In genomic region chr22:31489632-31490495, GRCh38 we compare ENCODE assay signal across 1 cellular context.
TF ChIP-seq lines count a peak whose summit lies in the region.

TSS of gene EIF4ENIF1 (minus strand) at chr22:31489842. CDS start at chr22:31488718, 1,124 bp downstream.

TF ChIP-seq in HepG2, 621 proteins besides CTCF, POLR2A, EP300 and RAD21 (continued from another document and continues in another):
- TF ChIP-seq, protein P1, sequence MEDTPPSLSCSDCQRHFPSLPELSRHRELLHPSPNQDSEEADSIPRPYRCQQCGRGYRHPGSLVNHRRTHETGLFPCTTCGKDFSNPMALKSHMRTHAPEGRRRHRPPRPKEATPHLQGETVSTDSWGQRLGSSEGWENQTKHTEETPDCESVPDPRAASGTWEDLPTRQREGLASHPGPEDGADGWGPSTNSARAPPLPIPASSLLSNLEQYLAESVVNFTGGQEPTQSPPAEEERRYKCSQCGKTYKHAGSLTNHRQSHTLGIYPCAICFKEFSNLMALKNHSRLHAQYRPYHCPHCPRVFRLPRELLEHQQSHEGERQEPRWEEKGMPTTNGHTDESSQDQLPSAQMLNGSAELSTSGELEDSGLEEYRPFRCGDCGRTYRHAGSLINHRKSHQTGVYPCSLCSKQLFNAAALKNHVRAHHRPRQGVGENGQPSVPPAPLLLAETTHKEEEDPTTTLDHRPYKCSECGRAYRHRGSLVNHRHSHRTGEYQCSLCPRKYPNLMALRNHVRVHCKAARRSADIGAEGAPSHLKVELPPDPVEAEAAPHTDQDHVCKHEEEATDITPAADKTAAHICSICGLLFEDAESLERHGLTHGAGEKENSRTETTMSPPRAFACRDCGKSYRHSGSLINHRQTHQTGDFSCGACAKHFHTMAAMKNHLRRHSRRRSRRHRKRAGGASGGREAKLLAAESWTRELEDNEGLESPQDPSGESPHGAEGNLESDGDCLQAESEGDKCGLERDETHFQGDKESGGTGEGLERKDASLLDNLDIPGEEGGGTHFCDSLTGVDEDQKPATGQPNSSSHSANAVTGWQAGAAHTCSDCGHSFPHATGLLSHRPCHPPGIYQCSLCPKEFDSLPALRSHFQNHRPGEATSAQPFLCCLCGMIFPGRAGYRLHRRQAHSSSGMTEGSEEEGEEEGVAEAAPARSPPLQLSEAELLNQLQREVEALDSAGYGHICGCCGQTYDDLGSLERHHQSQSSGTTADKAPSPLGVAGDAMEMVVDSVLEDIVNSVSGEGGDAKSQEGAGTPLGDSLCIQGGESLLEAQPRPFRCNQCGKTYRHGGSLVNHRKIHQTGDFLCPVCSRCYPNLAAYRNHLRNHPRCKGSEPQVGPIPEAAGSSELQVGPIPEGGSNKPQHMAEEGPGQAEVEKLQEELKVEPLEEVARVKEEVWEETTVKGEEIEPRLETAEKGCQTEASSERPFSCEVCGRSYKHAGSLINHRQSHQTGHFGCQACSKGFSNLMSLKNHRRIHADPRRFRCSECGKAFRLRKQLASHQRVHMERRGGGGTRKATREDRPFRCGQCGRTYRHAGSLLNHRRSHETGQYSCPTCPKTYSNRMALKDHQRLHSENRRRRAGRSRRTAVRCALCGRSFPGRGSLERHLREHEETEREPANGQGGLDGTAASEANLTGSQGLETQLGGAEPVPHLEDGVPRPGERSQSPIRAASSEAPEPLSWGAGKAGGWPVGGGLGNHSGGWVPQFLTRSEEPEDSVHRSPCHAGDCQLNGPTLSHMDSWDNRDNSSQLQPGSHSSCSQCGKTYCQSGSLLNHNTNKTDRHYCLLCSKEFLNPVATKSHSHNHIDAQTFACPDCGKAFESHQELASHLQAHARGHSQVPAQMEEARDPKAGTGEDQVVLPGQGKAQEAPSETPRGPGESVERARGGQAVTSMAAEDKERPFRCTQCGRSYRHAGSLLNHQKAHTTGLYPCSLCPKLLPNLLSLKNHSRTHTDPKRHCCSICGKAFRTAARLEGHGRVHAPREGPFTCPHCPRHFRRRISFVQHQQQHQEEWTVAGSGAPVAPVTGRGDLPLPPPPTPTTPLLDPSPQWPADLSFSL (CRISPR knock-in tag; IDR thresholded peaks at IDR 0.05) = no peak
- TF ChIP-seq XBP1 (CRISPR knock-in tag; IDR thresholded peaks at IDR 0.05) (no peak), PHF8 (CRISPR knock-in tag; IDR thresholded peaks at IDR 0.05) (peak; percentile 67), KAT8 (CRISPR knock-in tag; IDR thresholded peaks at IDR 0.05) (peak; percentile 62; the same call in 1 of the 2 replicates), TEAD3 (CRISPR knock-in tag; optimal IDR thresholded peaks at IDR 0.05; ENCODE audit: borderline replicate concordance) (no peak), AHR (CRISPR knock-in tag; IDR thresholded peaks at IDR 0.05) (no peak), ZNF614 (CRISPR knock-in tag; IDR thresholded peaks at IDR 0.05; ENCODE audit: borderline replicate concordance) (0 out of 2 replicates have a peak, but pooled peaks have one; percentile 7), JUN (CRISPR knock-in tag; IDR thresholded peaks at IDR 0.05) (peak; percentile 43; the same call in 1 of the 2 replicates), ZNF737 (CRISPR knock-in tag; IDR thresholded peaks at IDR 0.05; ENCODE audit: borderline replicate concordance) (no peak), ZMYM3 (CRISPR knock-in tag; IDR thresholded peaks at IDR 0.05) (no peak; the same call in 1 of the 2 replicates), ISL2 (CRISPR knock-in tag; IDR thresholded peaks at IDR 0.05) (no peak; the same call in 1 of the 2 replicates), WIZ (CRISPR knock-in tag; IDR thresholded peaks at IDR 0.05) (no peak), ZNF354B (CRISPR knock-in tag; IDR thresholded peaks at IDR 0.05) (no peak), MIXL1 (CRISPR knock-in tag; IDR thresholded peaks at IDR 0.05) (no peak), TOPORS (CRISPR knock-in tag; IDR thresholded peaks at IDR 0.05) (peak; percentile 25; the same call in 1 of the 2 replicates), NFKB2 (CRISPR knock-in tag; IDR thresholded peaks at IDR 0.05; ENCODE audit: borderline replicate concordance) (no peak), ZNF337 (CRISPR knock-in tag; IDR thresholded peaks at IDR 0.05; ENCODE audit: borderline replicate concordance, low read depth) (peak; percentile 73; the same call in 1 of the 2 replicates), YEATS2 (CRISPR knock-in tag; IDR thresholded peaks at IDR 0.05; ENCODE audit: borderline replicate concordance) (no peak), MTA1 (CRISPR knock-in tag; IDR thresholded peaks at IDR 0.05; ENCODE audit: borderline replicate concordance) (peak; percentile 94), ETV6 (CRISPR knock-in tag; conservative IDR thresholded peaks at IDR 0.05) (0 out of 2 replicates have a peak, but pooled peaks have one; percentile 35), GATAD1 (CRISPR knock-in tag; IDR thresholded peaks at IDR 0.05) (peak; percentile 76), ZGPAT (CRISPR knock-in tag; IDR thresholded peaks at IDR 0.05) (peak; percentile 89; the same call in 1 of the 2 replicates), ZBTB10 (CRISPR knock-in tag; IDR thresholded peaks at IDR 0.05; ENCODE audit: borderline replicate concordance) (no peak), ATRX (CRISPR knock-in tag; IDR thresholded peaks at IDR 0.05; ENCODE audit: borderline replicate concordance) (no peak), PCBP1 (IDR thresholded peaks at IDR 0.05; ENCODE audit: borderline replicate concordance, low read depth, low read length) (no peak)
- TF ChIP-seq, protein P2, sequence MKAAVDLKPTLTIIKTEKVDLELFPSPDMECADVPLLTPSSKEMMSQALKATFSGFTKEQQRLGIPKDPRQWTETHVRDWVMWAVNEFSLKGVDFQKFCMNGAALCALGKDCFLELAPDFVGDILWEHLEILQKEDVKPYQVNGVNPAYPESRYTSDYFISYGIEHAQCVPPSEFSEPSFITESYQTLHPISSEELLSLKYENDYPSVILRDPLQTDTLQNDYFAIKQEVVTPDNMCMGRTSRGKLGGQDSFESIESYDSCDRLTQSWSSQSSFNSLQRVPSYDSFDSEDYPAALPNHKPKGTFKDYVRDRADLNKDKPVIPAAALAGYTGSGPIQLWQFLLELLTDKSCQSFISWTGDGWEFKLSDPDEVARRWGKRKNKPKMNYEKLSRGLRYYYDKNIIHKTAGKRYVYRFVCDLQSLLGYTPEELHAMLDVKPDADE (CRISPR knock-in tag; IDR thresholded peaks at IDR 0.05) = no peak
- TF ChIP-seq, protein P3, sequence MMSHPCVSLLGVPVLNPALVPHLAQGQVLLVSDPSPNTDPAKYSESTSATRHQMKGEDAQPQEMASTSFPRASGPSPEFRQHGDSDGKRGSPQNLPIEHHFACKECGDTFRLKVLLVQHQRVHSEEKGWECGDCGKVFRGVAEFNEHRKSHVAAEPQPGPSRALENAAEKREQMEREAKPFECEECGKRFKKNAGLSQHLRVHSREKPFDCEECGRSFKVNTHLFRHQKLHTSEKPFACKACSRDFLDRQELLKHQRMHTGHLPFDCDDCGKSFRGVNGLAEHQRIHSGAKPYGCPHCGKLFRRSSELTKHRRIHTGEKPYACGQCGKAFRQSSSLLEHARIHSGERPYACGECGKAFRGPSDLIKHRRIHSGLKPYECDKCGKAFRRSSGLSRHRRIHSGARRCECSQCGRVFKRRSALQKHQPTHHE (CRISPR knock-in tag; IDR thresholded peaks at IDR 0.05; ENCODE audit: borderline replicate concordance) = no peak
- TF ChIP-seq, protein P4, sequence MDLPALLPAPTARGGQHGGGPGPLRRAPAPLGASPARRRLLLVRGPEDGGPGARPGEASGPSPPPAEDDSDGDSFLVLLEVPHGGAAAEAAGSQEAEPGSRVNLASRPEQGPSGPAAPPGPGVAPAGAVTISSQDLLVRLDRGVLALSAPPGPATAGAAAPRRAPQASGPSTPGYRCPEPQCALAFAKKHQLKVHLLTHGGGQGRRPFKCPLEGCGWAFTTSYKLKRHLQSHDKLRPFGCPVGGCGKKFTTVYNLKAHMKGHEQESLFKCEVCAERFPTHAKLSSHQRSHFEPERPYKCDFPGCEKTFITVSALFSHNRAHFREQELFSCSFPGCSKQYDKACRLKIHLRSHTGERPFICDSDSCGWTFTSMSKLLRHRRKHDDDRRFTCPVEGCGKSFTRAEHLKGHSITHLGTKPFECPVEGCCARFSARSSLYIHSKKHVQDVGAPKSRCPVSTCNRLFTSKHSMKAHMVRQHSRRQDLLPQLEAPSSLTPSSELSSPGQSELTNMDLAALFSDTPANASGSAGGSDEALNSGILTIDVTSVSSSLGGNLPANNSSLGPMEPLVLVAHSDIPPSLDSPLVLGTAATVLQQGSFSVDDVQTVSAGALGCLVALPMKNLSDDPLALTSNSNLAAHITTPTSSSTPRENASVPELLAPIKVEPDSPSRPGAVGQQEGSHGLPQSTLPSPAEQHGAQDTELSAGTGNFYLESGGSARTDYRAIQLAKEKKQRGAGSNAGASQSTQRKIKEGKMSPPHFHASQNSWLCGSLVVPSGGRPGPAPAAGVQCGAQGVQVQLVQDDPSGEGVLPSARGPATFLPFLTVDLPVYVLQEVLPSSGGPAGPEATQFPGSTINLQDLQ (CRISPR knock-in tag; IDR thresholded peaks at IDR 0.05) = peak; percentile 85
- TF ChIP-seq, protein P5, sequence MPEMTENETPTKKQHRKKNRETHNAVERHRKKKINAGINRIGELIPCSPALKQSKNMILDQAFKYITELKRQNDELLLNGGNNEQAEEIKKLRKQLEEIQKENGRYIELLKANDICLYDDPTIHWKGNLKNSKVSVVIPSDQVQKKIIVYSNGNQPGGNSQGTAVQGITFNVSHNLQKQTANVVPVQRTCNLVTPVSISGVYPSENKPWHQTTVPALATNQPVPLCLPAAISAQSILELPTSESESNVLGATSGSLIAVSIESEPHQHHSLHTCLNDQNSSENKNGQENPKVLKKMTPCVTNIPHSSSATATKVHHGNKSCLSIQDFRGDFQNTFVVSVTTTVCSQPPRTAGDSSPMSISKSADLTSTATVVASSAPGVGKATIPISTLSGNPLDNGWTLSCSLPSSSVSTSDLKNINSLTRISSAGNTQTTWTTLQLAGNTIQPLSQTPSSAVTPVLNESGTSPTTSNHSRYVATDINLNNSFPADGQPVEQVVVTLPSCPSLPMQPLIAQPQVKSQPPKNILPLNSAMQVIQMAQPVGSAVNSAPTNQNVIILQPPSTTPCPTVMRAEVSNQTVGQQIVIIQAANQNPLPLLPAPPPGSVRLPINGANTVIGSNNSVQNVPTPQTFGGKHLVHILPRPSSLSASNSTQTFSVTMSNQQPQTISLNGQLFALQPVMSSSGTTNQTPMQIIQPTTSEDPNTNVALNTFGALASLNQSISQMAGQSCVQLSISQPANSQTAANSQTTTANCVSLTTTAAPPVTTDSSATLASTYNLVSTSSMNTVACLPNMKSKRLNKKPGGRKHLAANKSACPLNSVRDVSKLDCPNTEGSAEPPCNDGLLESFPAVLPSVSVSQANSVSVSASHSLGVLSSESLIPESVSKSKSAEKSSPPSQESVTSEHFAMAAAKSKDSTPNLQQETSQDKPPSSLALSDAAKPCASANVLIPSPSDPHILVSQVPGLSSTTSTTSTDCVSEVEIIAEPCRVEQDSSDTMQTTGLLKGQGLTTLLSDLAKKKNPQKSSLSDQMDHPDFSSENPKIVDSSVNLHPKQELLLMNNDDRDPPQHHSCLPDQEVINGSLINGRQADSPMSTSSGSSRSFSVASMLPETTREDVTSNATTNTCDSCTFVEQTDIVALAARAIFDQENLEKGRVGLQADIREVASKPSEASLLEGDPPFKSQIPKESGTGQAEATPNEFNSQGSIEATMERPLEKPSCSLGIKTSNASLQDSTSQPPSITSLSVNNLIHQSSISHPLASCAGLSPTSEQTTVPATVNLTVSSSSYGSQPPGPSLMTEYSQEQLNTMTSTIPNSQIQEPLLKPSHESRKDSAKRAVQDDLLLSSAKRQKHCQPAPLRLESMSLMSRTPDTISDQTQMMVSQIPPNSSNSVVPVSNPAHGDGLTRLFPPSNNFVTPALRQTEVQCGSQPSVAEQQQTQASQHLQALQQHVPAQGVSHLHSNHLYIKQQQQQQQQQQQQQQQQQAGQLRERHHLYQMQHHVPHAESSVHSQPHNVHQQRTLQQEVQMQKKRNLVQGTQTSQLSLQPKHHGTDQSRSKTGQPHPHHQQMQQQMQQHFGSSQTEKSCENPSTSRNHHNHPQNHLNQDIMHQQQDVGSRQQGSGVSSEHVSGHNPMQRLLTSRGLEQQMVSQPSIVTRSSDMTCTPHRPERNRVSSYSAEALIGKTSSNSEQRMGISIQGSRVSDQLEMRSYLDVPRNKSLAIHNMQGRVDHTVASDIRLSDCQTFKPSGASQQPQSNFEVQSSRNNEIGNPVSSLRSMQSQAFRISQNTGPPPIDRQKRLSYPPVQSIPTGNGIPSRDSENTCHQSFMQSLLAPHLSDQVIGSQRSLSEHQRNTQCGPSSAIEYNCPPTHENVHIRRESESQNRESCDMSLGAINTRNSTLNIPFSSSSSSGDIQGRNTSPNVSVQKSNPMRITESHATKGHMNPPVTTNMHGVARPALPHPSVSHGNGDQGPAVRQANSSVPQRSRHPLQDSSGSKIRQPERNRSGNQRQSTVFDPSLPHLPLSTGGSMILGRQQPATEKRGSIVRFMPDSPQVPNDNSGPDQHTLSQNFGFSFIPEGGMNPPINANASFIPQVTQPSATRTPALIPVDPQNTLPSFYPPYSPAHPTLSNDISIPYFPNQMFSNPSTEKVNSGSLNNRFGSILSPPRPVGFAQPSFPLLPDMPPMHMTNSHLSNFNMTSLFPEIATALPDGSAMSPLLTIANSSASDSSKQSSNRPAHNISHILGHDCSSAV (CRISPR knock-in tag; IDR thresholded peaks at IDR 0.05; ENCODE audit: borderline replicate concordance) = peak; percentile 23; the same call in 1 of the 2 replicates
- TF ChIP-seq, protein P6, sequence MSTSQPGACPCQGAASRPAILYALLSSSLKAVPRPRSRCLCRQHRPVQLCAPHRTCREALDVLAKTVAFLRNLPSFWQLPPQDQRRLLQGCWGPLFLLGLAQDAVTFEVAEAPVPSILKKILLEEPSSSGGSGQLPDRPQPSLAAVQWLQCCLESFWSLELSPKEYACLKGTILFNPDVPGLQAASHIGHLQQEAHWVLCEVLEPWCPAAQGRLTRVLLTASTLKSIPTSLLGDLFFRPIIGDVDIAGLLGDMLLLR (CRISPR knock-in tag; IDR thresholded peaks at IDR 0.05) = peak; percentile 91
